ENCODE assay signal across 1 cellular context in the genomic region with DNA sequence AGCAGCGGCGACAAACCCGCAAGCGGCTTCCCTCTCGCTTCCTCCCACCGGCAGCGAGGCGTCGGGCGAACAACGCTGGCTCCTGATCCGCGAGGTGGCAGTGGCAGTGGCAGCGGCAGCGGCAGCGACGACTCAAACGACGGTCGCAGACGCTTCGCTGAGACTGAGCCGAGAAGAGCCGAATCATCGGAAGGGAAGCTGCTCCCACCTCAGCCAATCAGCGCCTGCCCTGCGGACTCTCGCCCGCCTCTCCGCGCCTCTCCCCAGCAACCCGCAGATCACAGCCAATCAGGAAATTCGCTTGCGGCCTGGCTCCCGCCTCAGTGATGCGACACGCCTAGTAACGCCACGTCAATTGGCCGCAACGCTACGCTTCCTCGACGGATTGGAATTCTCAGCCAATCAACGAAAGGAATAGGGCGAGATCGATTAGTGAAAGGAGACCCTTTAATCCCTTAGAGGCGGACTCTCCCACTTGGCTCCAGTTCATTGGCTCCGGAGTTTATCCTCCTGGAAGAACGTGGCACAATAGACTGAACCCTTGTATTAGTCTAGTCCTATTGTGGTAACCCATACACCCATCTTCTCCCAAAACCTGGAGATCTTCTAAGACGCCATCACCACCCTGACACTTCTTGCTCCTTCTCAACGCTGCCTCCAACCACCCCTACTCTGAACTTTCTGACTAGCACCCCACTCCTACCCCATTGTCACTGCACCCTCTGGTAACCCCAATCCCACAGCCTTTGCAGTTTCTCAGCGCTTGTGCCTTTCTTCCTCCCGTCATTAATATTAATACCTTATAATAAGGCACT.
A peak's percentile ranks its signal among the peaks of the same experiment; 100 is the strongest.
TF ChIP-seq lines count a peak whose summit lies in the region.

TSS of gene VCP (minus strand) at position 165 of the 815 bp plus-strand sequence. CDS start 272 bp downstream, outside the sequence.

TF ChIP-seq in HepG2, 621 proteins besides CTCF, POLR2A, EP300 and RAD21 (continued from another document and continues in another):
- no peak for TF ChIP-seq MLLT10 (CRISPR knock-in tag; IDR thresholded peaks at IDR 0.05)
- TF ChIP-seq USF2 (IDR thresholded peaks at IDR 0.05; ENCODE audit: low read depth, low read length), result no peak
- no peak for TF ChIP-seq USF2 (CRISPR knock-in tag; IDR thresholded peaks at IDR 0.05; ENCODE audit: borderline replicate concordance)
- TF ChIP-seq, protein P1, sequence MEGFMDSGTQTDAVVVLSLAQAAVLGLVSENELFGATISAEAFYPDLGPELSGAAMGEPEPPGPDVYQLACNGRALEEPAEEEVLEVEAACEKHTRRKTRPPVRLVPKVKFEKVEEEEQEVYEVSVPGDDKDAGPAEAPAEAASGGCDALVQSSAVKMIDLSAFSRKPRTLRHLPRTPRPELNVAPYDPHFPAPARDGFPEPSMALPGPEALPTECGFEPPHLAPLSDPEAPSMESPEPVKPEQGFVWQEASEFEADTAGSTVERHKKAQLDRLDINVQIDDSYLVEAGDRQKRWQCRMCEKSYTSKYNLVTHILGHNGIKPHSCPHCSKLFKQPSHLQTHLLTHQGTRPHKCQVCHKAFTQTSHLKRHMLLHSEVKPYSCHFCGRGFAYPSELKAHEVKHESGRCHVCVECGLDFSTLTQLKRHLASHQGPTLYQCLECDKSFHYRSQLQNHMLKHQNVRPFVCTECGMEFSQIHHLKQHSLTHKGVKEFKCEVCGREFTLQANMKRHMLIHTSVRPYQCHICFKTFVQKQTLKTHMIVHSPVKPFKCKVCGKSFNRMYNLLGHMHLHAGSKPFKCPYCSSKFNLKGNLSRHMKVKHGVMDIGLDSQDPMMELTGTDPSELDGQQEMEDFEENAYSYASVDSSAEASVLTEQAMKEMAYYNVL (CRISPR knock-in tag; IDR thresholded peaks at IDR 0.05; ENCODE audit: borderline replicate concordance), result peak; percentile 3; the same call in 1 of the 2 replicates
- TF ChIP-seq KMT2B (CRISPR knock-in tag; IDR thresholded peaks at IDR 0.05), result no peak
- no peak for TF ChIP-seq ARNT (IDR thresholded peaks at IDR 0.05)
- TF ChIP-seq ZBTB4 (CRISPR knock-in tag; IDR thresholded peaks at IDR 0.05; ENCODE audit: borderline replicate concordance), result no peak
- peak; percentile 94 for TF ChIP-seq ONECUT2 (CRISPR knock-in tag; IDR thresholded peaks at IDR 0.05)
- peak; percentile 54; the same call in 1 of the 2 replicates for TF ChIP-seq CHD2 (IDR thresholded peaks at IDR 0.05; ENCODE audit: low read depth, low read length)
- peak; percentile 11; the same call in 1 of the 2 replicates for TF ChIP-seq ZSCAN25 (CRISPR knock-in tag; IDR thresholded peaks at IDR 0.05)
- TF ChIP-seq RFX3 (CRISPR knock-in tag; IDR thresholded peaks at IDR 0.05), result peak; percentile 68; the same call in 1 of the 2 replicates
- no peak for TF ChIP-seq KDM6A (CRISPR knock-in tag; IDR thresholded peaks at IDR 0.05; ENCODE audit: low read depth)
- TF ChIP-seq ZNF777 (CRISPR knock-in tag; IDR thresholded peaks at IDR 0.05), result peak; percentile 89
- TF ChIP-seq RBM22 (optimal IDR thresholded peaks at IDR 0.05; ENCODE audit: low read length), result peak; percentile 35
- TF ChIP-seq MED8 (CRISPR knock-in tag; IDR thresholded peaks at IDR 0.05; ENCODE audit: insufficient replicate concordance), result peak; percentile 27
- 0 out of 2 replicates have a peak, but pooled peaks have one; percentile 71 for TF ChIP-seq ZNF280D (CRISPR knock-in tag; IDR thresholded peaks at IDR 0.05)
- no peak for TF ChIP-seq ZNF607 (CRISPR knock-in tag; IDR thresholded peaks at IDR 0.05; ENCODE audit: borderline replicate concordance)
- no peak for TF ChIP-seq FUBP1 (CRISPR knock-in tag; IDR thresholded peaks at IDR 0.05; ENCODE audit: borderline replicate concordance)
- TF ChIP-seq, protein P2, sequence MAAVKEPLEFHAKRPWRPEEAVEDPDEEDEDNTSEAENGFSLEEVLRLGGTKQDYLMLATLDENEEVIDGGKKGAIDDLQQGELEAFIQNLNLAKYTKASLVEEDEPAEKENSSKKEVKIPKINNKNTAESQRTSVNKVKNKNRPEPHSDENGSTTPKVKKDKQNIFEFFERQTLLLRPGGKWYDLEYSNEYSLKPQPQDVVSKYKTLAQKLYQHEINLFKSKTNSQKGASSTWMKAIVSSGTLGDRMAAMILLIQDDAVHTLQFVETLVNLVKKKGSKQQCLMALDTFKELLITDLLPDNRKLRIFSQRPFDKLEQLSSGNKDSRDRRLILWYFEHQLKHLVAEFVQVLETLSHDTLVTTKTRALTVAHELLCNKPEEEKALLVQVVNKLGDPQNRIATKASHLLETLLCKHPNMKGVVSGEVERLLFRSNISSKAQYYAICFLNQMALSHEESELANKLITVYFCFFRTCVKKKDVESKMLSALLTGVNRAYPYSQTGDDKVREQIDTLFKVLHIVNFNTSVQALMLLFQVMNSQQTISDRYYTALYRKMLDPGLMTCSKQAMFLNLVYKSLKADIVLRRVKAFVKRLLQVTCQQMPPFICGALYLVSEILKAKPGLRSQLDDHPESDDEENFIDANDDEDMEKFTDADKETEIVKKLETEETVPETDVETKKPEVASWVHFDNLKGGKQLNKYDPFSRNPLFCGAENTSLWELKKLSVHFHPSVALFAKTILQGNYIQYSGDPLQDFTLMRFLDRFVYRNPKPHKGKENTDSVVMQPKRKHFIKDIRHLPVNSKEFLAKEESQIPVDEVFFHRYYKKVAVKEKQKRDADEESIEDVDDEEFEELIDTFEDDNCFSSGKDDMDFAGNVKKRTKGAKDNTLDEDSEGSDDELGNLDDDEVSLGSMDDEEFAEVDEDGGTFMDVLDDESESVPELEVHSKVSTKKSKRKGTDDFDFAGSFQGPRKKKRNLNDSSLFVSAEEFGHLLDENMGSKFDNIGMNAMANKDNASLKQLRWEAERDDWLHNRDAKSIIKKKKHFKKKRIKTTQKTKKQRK (IDR thresholded peaks at IDR 0.05; ENCODE audit: low read length), result peak; percentile 67
- peak; percentile 39; the same call in 1 of the 2 replicates for TF ChIP-seq MIER3 (CRISPR knock-in tag; IDR thresholded peaks at IDR 0.05; ENCODE audit: borderline replicate concordance)
- no peak for TF ChIP-seq ZNF460 (CRISPR knock-in tag; IDR thresholded peaks at IDR 0.05; ENCODE audit: borderline replicate concordance)
- TF ChIP-seq HHEX (CRISPR knock-in tag; IDR thresholded peaks at IDR 0.05), result no peak
- no peak for TF ChIP-seq ZBTB25 (CRISPR knock-in tag; IDR thresholded peaks at IDR 0.05)
- TF ChIP-seq YEATS2 (CRISPR knock-in tag; IDR thresholded peaks at IDR 0.05; ENCODE audit: borderline replicate concordance), result peak; percentile 67; the same call in 1 of the 2 replicates
- TF ChIP-seq DR1 (CRISPR knock-in tag; IDR thresholded peaks at IDR 0.05), result peak; percentile 48; the same call in 1 of the 2 replicates
- TF ChIP-seq ZNF720 (CRISPR knock-in tag; IDR thresholded peaks at IDR 0.05), result no peak
- peak; percentile 7 to 78; a peak in 3 of 4 replicates for TF ChIP-seq HMGXB4 (CRISPR knock-in tag; IDR thresholded peaks at IDR 0.05; ENCODE audit: borderline replicate concordance in 1 of 2, low read depth in 1 of 2)
- 0 out of 2 replicates have a peak, but pooled peaks have one; percentile 19 for TF ChIP-seq ZBTB7B (CRISPR knock-in tag; IDR thresholded peaks at IDR 0.05)
- TF ChIP-seq, protein P3, sequence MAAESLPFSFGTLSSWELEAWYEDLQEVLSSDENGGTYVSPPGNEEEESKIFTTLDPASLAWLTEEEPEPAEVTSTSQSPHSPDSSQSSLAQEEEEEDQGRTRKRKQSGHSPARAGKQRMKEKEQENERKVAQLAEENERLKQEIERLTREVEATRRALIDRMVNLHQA (CRISPR knock-in tag; IDR thresholded peaks at IDR 0.05), result no peak
- peak; percentile 38; the same call in 1 of the 2 replicates for TF ChIP-seq ZFP36L2 (CRISPR knock-in tag; IDR thresholded peaks at IDR 0.05)
- peak; percentile 58; the same call in 1 of the 2 replicates for TF ChIP-seq ZNF773 (CRISPR knock-in tag; IDR thresholded peaks at IDR 0.05; ENCODE audit: borderline replicate concordance)
- TF ChIP-seq SMAD1 (CRISPR knock-in tag; IDR thresholded peaks at IDR 0.05; ENCODE audit: borderline replicate concordance, low read depth), result no peak
